In genomic region chr4:186189656-186190055, GRCh38 we compare ENCODE assay signal across 11 cellular contexts. TPM values are rescaled to one million over a fixed set of nuclear protein-coding genes. Genes with fewer than 3 reads are reported as not detected.
A peak's percentile ranks its signal among the peaks of the same experiment; 100 is the strongest.
DNase-seq lines count a peak whose midpoint lies in the region; ATAC-seq and TF ChIP-seq lines count a peak whose summit lies in the region.
"Had no signal": no experiment of that assay in that cellular context is flagged by ENCODE, and none has a peak within 500 bp of the region (broad histone marks: within the 10 kb centered on the region; RNA-seq: fewer than 3 reads in every experiment).

No MANE protein-coding gene starts in this region.

- H3K4me3 Mint-ChIP-seq in chondrocyte (ENCODE audit: unreplicated experiment) = no peak overlapping the region

- H3K4me1 ChIP-seq in BLaER1 (peaks cover 31% of the 10 kb centered on the region), HUES48 (ENCODE audit: control insufficient read depth, insufficient read depth, low read length) (peaks cover 29% of the 10 kb centered on the region), body of pancreas (peaks cover 28% of the 10 kb centered on the region)

- H3K27me3 ChIP-seq in BLaER1 (no peaks in the 10 kb centered on the region), HUES48 (ENCODE audit: control insufficient read depth, insufficient read depth, low read length) (no peaks in the 10 kb centered on the region), body of pancreas (no peaks in the 10 kb centered on the region), neural cell (ENCODE audit: insufficient read depth, low read depth, low read length) (no peaks in the 10 kb centered on the region)

- TF ChIP-seq EP300 in neural cell (conservative IDR thresholded peaks at IDR 0.05; ENCODE audit: poor library complexity, severe bottlenecking) = no peak

- H4K20me1 ChIP-seq in BLaER1 = no peaks in the 10 kb centered on the region
- no peaks in the 10 kb centered on the region for H4K20me1 ChIP-seq in neural cell (ENCODE audit: insufficient read depth)

- H3K27ac ChIP-seq in BLaER1 (peak overlapping the region; percentile 96), HUES48 (ENCODE audit: low read depth, low read length) (peak overlapping the region; percentile 92), body of pancreas (peak overlapping the region in 3 of 4 donors; percentile 93 to 98 (median 95)), neural cell (ENCODE audit: low read length) (no peak overlapping the region)

- peaks cover 1% of the 10 kb centered on the region for H3K9me3 Mint-ChIP-seq in chondrocyte (ENCODE audit: low read depth)
- H3K9me3 Mint-ChIP-seq: HFFc6 had no signal

- H3K27me3 Mint-ChIP-seq in chondrocyte (ENCODE audit: low read depth) = peaks cover 10% of the 10 kb centered on the region

- intact Hi-C loops in body of pancreas (cut with DNase I) = no loop called here

- H3K9ac ChIP-seq in BLaER1 = peak overlapping the region; percentile 95
- H3K9ac ChIP-seq in HUES48 (ENCODE audit: low read depth, low read length) = no peak overlapping the region; the same call in 1 of the 2 replicates
- no peak overlapping the region for H3K9ac ChIP-seq in neural cell (ENCODE audit: low read length)

- H3K4me2 ChIP-seq in BLaER1 = peak overlapping the region; percentile 79
- no peak overlapping the region for H3K4me2 ChIP-seq in neural cell (ENCODE audit: low read length)

- peaks cover 4% of the 10 kb centered on the region for H3K36me3 Mint-ChIP-seq in chondrocyte (ENCODE audit: low read depth)

- no peak for ATAC-seq in body of pancreas
- ATAC-seq in HG03378 (IDR thresholded peaks at IDR 0.05; ENCODE audit: unreplicated experiment) = no peak

- H3K4me3 ChIP-seq in BLaER1 (peak overlapping the region; percentile 98), HUES48 (ENCODE audit: low read depth, low read length) (peak overlapping the region; percentile 73; the same call in 1 of the 2 replicates), body of pancreas (no peak overlapping the region), neural cell (ENCODE audit: low read length) (peak overlapping the region; percentile 84)

- H2AFZ ChIP-seq in neural cell (ENCODE audit: low read depth, low read length) = no peak overlapping the region

- peaks cover 3% of the 10 kb centered on the region; the same call in 1 of the 2 replicates for H3K36me3 ChIP-seq in BLaER1
- H3K36me3 ChIP-seq in HUES48 (ENCODE audit: control insufficient read depth, insufficient read depth, low read length) = no peaks in the 10 kb centered on the region
- H3K36me3 ChIP-seq in body of pancreas (replicated peaks in 1 of 2; ENCODE audit: insufficient read depth in 1 of 2, low read depth in 2 of 2) = no peaks in the 10 kb centered on the region
- no peaks in the 10 kb centered on the region for H3K36me3 ChIP-seq in neural cell (ENCODE audit: insufficient read depth, low read length)

- no peaks in the 10 kb centered on the region for H3K9me3 ChIP-seq in BLaER1
- no peaks in the 10 kb centered on the region for H3K9me3 ChIP-seq in HUES48 (ENCODE audit: control insufficient read depth, insufficient read depth, low read length)
- no peaks in the 10 kb centered on the region for H3K9me3 ChIP-seq in body of pancreas
- no peaks in the 10 kb centered on the region for H3K9me3 ChIP-seq in neural cell (ENCODE audit: low read length)

- TF ChIP-seq CTCF in body of pancreas (IDR thresholded peaks at IDR 0.05) = no peak
- TF ChIP-seq CTCF in neural cell (IDR thresholded peaks at IDR 0.05; ENCODE audit: poor library complexity, severe bottlenecking) = no peak
- TF ChIP-seq CTCF in chondrocyte (IDR thresholded peaks at IDR 0.05) = no peak

- H3K4me1 Mint-ChIP-seq in chondrocyte (ENCODE audit: low read depth) = peaks cover 19% of the 10 kb centered on the region

- no peak for TF ChIP-seq POLR2A in body of pancreas (IDR thresholded peaks at IDR 0.05)

- peaks cover 5% of the 10 kb centered on the region for H3F3A ChIP-seq in neural cell (ENCODE audit: insufficient read depth, low read length, poor library complexity, severe bottlenecking)

- 20 to 43% methylated on average over 4 of the region's 4 CpGs for WGBS in body of pancreas, 2 donors

- DNase-seq in body of pancreas = no peak
- no peak for DNase-seq in HPDE6-E6E7 (ENCODE audit: extremely low spot score)
- DNase-seq in NCI-H446 treated with DMSO at 0.1 percent for 48 hours (lab: John Stamatoyannopoulos, UW) = no peak
- no peak for DNase-seq in chondrocyte (ENCODE audit: low spot score)
- DNase-seq: activated CD4-positive, alpha-beta T cell treated with anti-CD3 and anti-CD28 coated beads for 1 hour; cortex of kidney; HFFc6 had no signal

- H3K79me2 ChIP-seq in neural cell (replicated peaks; ENCODE audit: insufficient read depth, low read length) = no peaks in the 10 kb centered on the region

- H3K27ac Mint-ChIP-seq in chondrocyte (ENCODE audit: unreplicated experiment) = no peak overlapping the region

- H3K9me2 ChIP-seq in neural cell (ENCODE audit: insufficient read depth, low read length) = no peaks in the 10 kb centered on the region

- no peak for TF ChIP-seq RAD21 in neural cell (conservative IDR thresholded peaks at IDR 0.05)

TF ChIP-seq in neural cell, 6 proteins besides CTCF, POLR2A, EP300 and RAD21:
- TF ChIP-seq POLR2AphosphoS5 (IDR thresholded peaks at IDR 0.05) (no peak), MXI1 (conservative IDR thresholded peaks at IDR 0.05; ENCODE audit: poor library complexity, severe bottlenecking) (no peak), EZH2 (IDR thresholded peaks at IDR 0.05; ENCODE audit: borderline replicate concordance, insufficient read depth, low read length, poor library complexity, severe bottlenecking) (no peak), TAF1 (IDR thresholded peaks at IDR 0.05; ENCODE audit: low read depth) (no peak), REST (IDR thresholded peaks at IDR 0.05; ENCODE audit: borderline replicate concordance) (no peak), SMC3 (conservative IDR thresholded peaks at IDR 0.05; ENCODE audit: poor library complexity) (no peak)

RNA-seq across cellular contexts. Expression of gene CYP4V2, which starts 1.7 kb away (rescaled TPM):
- total RNA-seq in body of pancreas = 10 to 100 TPM; 62.8 to 65.3 TPM
- polyA plus RNA-seq in neural cell = 5.6 and 5.8 TPM in 2 replicates
- 3.4 and 3.7 TPM in 2 replicates for polyA minus RNA-seq in neural cell
- 13.3 to 13.4 TPM (median 13.4 TPM) in 3 replicates for total RNA-seq in chondrocyte

RNA-seq across cellular contexts. Expression of gene KLKB1, which starts 37.7 kb away (rescaled TPM):
- 1 to 10 TPM; 2.6 to 3.1 TPM for total RNA-seq in body of pancreas
- polyA plus RNA-seq in neural cell = not detected in 2 replicates
- not detected in 2 replicates for polyA minus RNA-seq in neural cell
- total RNA-seq in chondrocyte = 0.17 to 0.63 TPM in 2 of 3 replicates, not detected in the other
- total RNA-seq: HFFc6 had no signal

Comparison
In these comparisons a context has a peak if more than half of its experiments do, and no peak if none do; other contexts are left out.
1. H3K4me3 ChIP-seq: peak in BLaER1 (single experiment), HUES48 (single experiment) and neural cell (single experiment); none in body of pancreas (0 of 2).